9 cellular contexts compared by ENCODE assay signal in genomic region chr18:48455555-48456478, GRCh38. TPM values are rescaled to one million over a fixed set of nuclear protein-coding genes. Genes with fewer than 3 reads are reported as not detected.
A peak's percentile ranks its signal among the peaks of the same experiment; 100 is the strongest.
DNase-seq lines count a peak whose midpoint lies in the region; ATAC-seq lines count a peak whose summit lies in the region.
"Had no signal": no experiment of that assay in that cellular context is flagged by ENCODE, and none has a peak within 500 bp of the region (broad histone marks: within the 10 kb centered on the region; RNA-seq: fewer than 3 reads in every experiment).

No MANE protein-coding gene starts in this region.

- H3K27me3 Mint-ChIP-seq in activated CD4-positive, alpha-beta memory T cell treated with anti-CD3 and anti-CD28 coated beads, Interleukin-2, amount 10 ng/mL, durations not matched to agents 7 days and 5 days = peaks cover 49% of the 10 kb centered on the region

- ATAC-seq in esophagus mucosa (peak; percentile 87), HG03097 (IDR thresholded peaks at IDR 0.05; ENCODE audit: low FRiP score, unreplicated experiment) (no peak), HG02571 (IDR thresholded peaks at IDR 0.05; ENCODE audit: unreplicated experiment) (no peak)

- POLR2A ChIA-PET in activated CD4-positive, alpha-beta memory T cell treated with anti-CD3 and anti-CD28 coated beads, Interleukin-2, amount 10 ng/mL, durations not matched to agents 7 days and 5 days (lab: Charles Lee) = interaction anchor here (0.6 to 1.1 kb wide), 2 partner anchors 8 to 11 kb away, joined by 3 read pairs; no protein-coding TSS in a partner anchor

- no peaks in the 10 kb centered on the region for H3K9me3 Mint-ChIP-seq in activated CD4-positive, alpha-beta memory T cell treated with anti-CD3 and anti-CD28 coated beads, Interleukin-2, amount 10 ng/mL, durations not matched to agents 7 days and 5 days
- H3K9me3 Mint-ChIP-seq: natural killer cell had no signal

- no peak overlapping the region for H3K27ac Mint-ChIP-seq in activated CD4-positive, alpha-beta memory T cell treated with anti-CD3 and anti-CD28 coated beads, Interleukin-2, amount 10 ng/mL, durations not matched to agents 7 days and 5 days
- H3K27ac Mint-ChIP-seq: natural killer cell had no signal

- peak; percentile 98 for DNase-seq in HT1080 (ENCODE audit: low read depth)
- peak; percentile 34 for DNase-seq in activated CD4-positive, alpha-beta memory T cell treated with anti-CD3 and anti-CD28 coated beads, Interleukin-2, amount 10 ng/mL, durations not matched to agents 7 days and 5 days
- peak; percentile 15 to 34 for DNase-seq in stimulated activated CD4-positive, alpha-beta T cell treated with anti-CD3 and anti-CD28 coated beads, Interleukin-2, amount 100 ng/mL, for 48 hours
- no peak for DNase-seq in midbrain (lab: John Stamatoyannopoulos, UW)
- DNase-seq in anterior cingulate cortex (lab: John Stamatoyannopoulos, UW) = no peak
- DNase-seq: natural killer cell had no signal

- H3K4me1 Mint-ChIP-seq in activated CD4-positive, alpha-beta memory T cell treated with anti-CD3 and anti-CD28 coated beads, Interleukin-2, amount 10 ng/mL, durations not matched to agents 7 days and 5 days = peaks cover 24% of the 10 kb centered on the region

- H3K4me3 Mint-ChIP-seq in activated CD4-positive, alpha-beta memory T cell treated with anti-CD3 and anti-CD28 coated beads, Interleukin-2, amount 10 ng/mL, durations not matched to agents 7 days and 5 days = no peak overlapping the region
- H3K4me3 Mint-ChIP-seq: natural killer cell had no signal

- CTCF ChIA-PET in activated CD4-positive, alpha-beta memory T cell treated with anti-CD3 and anti-CD28 coated beads, Interleukin-2, amount 10 ng/mL, durations not matched to agents 7 days and 5 days (lab: Charles Lee) = interaction anchor here (0.9 to 3.6 kb wide), 4 partner anchors 8 to 425 kb away, joined by 3 to 33 read pairs (median 5); no protein-coding TSS in a partner anchor

- H3K36me3 Mint-ChIP-seq in activated CD4-positive, alpha-beta memory T cell treated with anti-CD3 and anti-CD28 coated beads, Interleukin-2, amount 10 ng/mL, durations not matched to agents 7 days and 5 days (ENCODE audit: low read depth) = no peaks in the 10 kb centered on the region
- H3K36me3 Mint-ChIP-seq: natural killer cell had no signal

RNA-seq across cellular contexts. Expression of gene ZBTB7C, which starts 46.6 kb away (rescaled TPM):
- 0.05 TPM in 1 of 2 replicates, not detected in the other for total RNA-seq in HT1080 (2014; rRNA removed; shearing (Covaris generic))
- 0.02 and 0.08 TPM in 2 replicates for polyA plus RNA-seq in HT1080 (2015; cell fraction: cytosol; rRNA removed)
- polyA plus RNA-seq in HT1080 (2015; cell fraction: nucleus; rRNA removed) = 0.02 TPM in 1 of 2 replicates, not detected in the other
- under 1 TPM; 0.81 to 0.95 TPM for total RNA-seq in activated CD4-positive, alpha-beta memory T cell treated with anti-CD3 and anti-CD28 coated beads, Interleukin-2, amount 10 ng/mL, durations not matched to agents 7 days and 5 days
- 28.8 TPM for total RNA-seq in esophagus mucosa

Comparison
In these comparisons a context has a peak if more than half of its experiments do, and no peak if none do; other contexts are left out.
1. DNase-seq: peak in HT1080 (single experiment), activated CD4-positive, alpha-beta memory T cell treated with anti-CD3 and anti-CD28 coated beads, Interleukin-2, amount 10 ng/mL, durations not matched to agents 7 days and 5 days (single experiment) and stimulated activated CD4-positive, alpha-beta T cell treated with anti-CD3 and anti-CD28 coated beads, Interleukin-2, amount 100 ng/mL, for 48 hours (2 of 2); none in midbrain (single experiment) and anterior cingulate cortex (0 of 58).
2. RNA of gene ZBTB7C, which starts 46.6 kb away (total RNA-seq): 28.8 TPM in esophagus mucosa (single experiment); 0.81 to 0.95 TPM in activated CD4-positive, alpha-beta memory T cell treated with anti-CD3 and anti-CD28 coated beads, Interleukin-2, amount 10 ng/mL, durations not matched to agents 7 days and 5 days and 0.05 TPM in HT1080; every median in the first group is over 10 times any median in the second.